In the genomic region with DNA sequence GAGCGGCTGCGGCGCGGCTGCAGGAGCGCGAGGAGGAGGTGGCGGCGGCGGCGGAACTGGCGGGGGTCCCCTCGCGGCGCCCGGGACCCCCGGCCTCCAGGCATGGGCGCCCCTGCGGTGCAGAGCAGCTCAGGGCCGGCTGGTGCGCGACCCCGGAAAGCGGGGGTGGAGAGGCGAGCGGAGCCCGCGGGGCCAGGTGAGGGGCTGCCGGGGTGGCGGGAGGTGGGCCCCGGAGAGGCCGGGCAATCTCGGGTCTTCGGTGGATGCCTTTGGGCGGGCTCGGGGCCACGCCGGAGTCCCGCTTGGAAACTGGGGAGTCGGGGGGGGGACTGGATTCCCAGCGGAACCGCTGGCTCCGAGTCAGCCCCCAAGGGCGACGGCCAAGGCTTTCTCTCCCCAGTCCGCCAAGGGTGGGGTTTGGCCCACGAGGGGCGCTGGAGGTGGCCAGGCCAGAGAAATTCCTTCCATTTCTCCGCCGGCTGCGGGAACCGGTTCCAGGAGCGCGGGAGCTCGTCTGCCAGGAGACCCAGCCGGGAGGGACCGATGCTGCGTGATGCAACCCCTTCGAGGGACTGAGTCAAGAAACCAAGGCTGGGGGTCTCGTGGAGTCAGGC, we compare ENCODE assay signal across 8 cellular contexts. TPM values are rescaled to one million over a fixed set of nuclear protein-coding genes. Genes with fewer than 3 reads are reported as not detected.
DNase-seq lines count a peak whose midpoint lies in the region; ATAC-seq and TF ChIP-seq lines count a peak whose summit lies in the region.

No MANE protein-coding gene starts in this region.

- H3K27ac Mint-ChIP-seq in chondrocyte (ENCODE audit: unreplicated experiment) (peak overlapping the region; percentile 87), memory B cell (no peak overlapping the region), type B pancreatic cell (peak overlapping the region; percentile 84)

- H3K27me3 Mint-ChIP-seq in chondrocyte (ENCODE audit: low read depth): no peaks in the 10 kb centered on the region
- no peaks in the 10 kb centered on the region for H3K27me3 Mint-ChIP-seq in memory B cell
- H3K27me3 Mint-ChIP-seq in type B pancreatic cell: peaks cover 36% of the 10 kb centered on the region

- DNase-seq in EH (ENCODE audit: low read depth) (peak; percentile 63), LoVo (ENCODE audit: low spot score) (peak; percentile 65), chondrocyte (ENCODE audit: low spot score) (no peak), memory B cell (ENCODE audit: low spot score in 2 of 2) (peak in 1 of 2 donors; percentile 54), type B pancreatic cell (ENCODE audit: extremely low spot score, unreplicated experiment) (no peak), A172 (ENCODE audit: low spot score) (no peak)
- no peak for DNase-seq in stimulated activated CD4-positive, alpha-beta T cell treated with anti-CD3 and anti-CD28 coated beads, Interleukin-4, amount 100 ng/mL, for 1 hour

- peaks cover 49% of the 10 kb centered on the region for H3K4me1 Mint-ChIP-seq in chondrocyte (ENCODE audit: low read depth)
- peaks cover 36% of the 10 kb centered on the region for H3K4me1 Mint-ChIP-seq in memory B cell
- peaks cover 16% of the 10 kb centered on the region for H3K4me1 Mint-ChIP-seq in type B pancreatic cell (ENCODE audit: unreplicated experiment)

- H3K4me3 Mint-ChIP-seq in chondrocyte (ENCODE audit: unreplicated experiment): peak overlapping the region; percentile 87
- H3K4me3 Mint-ChIP-seq in memory B cell: peak overlapping the region; percentile 72
- H3K4me3 Mint-ChIP-seq in type B pancreatic cell: peak overlapping the region; percentile 87

- no peaks in the 10 kb centered on the region for H3K9me3 Mint-ChIP-seq in chondrocyte (ENCODE audit: low read depth)
- H3K9me3 Mint-ChIP-seq in memory B cell: no peaks in the 10 kb centered on the region
- H3K9me3 Mint-ChIP-seq in type B pancreatic cell: no peaks in the 10 kb centered on the region

- H3K36me3 Mint-ChIP-seq in chondrocyte (ENCODE audit: low read depth) (no peaks in the 10 kb centered on the region), memory B cell (no peaks in the 10 kb centered on the region), type B pancreatic cell (no peaks in the 10 kb centered on the region)

- TF ChIP-seq CTCF in chondrocyte (IDR thresholded peaks at IDR 0.05) (peak; percentile 41), type B pancreatic cell (conservative IDR thresholded peaks at IDR 0.05) (peak; percentile 18)

- no peak for ATAC-seq in memory B cell (ENCODE audit: low read depth)
- ATAC-seq in GM18520 (IDR thresholded peaks at IDR 0.05; ENCODE audit: unreplicated experiment): no peak

RNA-seq across cellular contexts. Expression of gene NR4A1, which starts 13.9 kb away (rescaled TPM):
- 5.7 to 7.6 TPM (median 7.3 TPM) in 3 replicates for total RNA-seq in chondrocyte
- total RNA-seq in type B pancreatic cell (ENCODE audit: low replicate concordance): 11.4 and 81.9 TPM in 2 replicates
- 1.5 and 3.3 TPM in 2 replicates for total RNA-seq in A172 (2014; rRNA removed; shearing (Covaris generic))

RNA-seq across cellular contexts. Expression of gene TAMALIN, which starts 30.6 kb away (rescaled TPM):
- total RNA-seq in chondrocyte (11.1 to 15.7 TPM (median 13.7 TPM) in 3 replicates), type B pancreatic cell (ENCODE audit: low replicate concordance) (4.2 and 16.5 TPM in 2 replicates)
- 2.3 and 3.3 TPM in 2 replicates for total RNA-seq in A172 (2014; rRNA removed; shearing (Covaris generic))

RNA-seq across cellular contexts. Expression of gene ATG101, which starts 32.4 kb away (rescaled TPM):
- total RNA-seq in chondrocyte (48.0 to 55.1 TPM (median 50.5 TPM) in 3 replicates), type B pancreatic cell (ENCODE audit: low replicate concordance) (35.7 and 48.7 TPM in 2 replicates)
- total RNA-seq in A172 (2014; rRNA removed; shearing (Covaris generic)): 70.3 and 74.7 TPM in 2 replicates

RNA-seq across cellular contexts. Expression of gene SMIM41, which starts 42.1 kb away (rescaled TPM):
- total RNA-seq in chondrocyte (not detected in 3 replicates), type B pancreatic cell (ENCODE audit: low replicate concordance) (not detected in 2 replicates)
- not detected in 2 replicates for total RNA-seq in A172 (2014; rRNA removed; shearing (Covaris generic))

Comparison
In these comparisons a context has a peak if more than half of its experiments do, and no peak if none do; other contexts are left out.
1. DNase-seq: peak in EH (single experiment) and LoVo (single experiment); none in chondrocyte (single experiment), type B pancreatic cell (single experiment), A172 (single experiment) and stimulated activated CD4-positive, alpha-beta T cell treated with anti-CD3 and anti-CD28 coated beads, Interleukin-4, amount 100 ng/mL, for 1 hour (single experiment).
2. Peak in every context shown above with its lines, with median percentiles within 50 percentile points of each other: H3K4me3 Mint-ChIP-seq.